In genomic region chr13:65926750-65927171, GRCh38 we compare ENCODE assay signal across 9 cellular contexts.
DNase-seq lines count a peak whose midpoint lies in the region; ATAC-seq and TF ChIP-seq lines count a peak whose summit lies in the region.
"Had no signal": no experiment of that assay in that cellular context is flagged by ENCODE, and none has a peak within 500 bp of the region (broad histone marks: within the 10 kb centered on the region; RNA-seq: fewer than 3 reads in every experiment).

No MANE protein-coding gene starts in this region.

- no peak for DNase-seq in stimulated activated naive CD8-positive, alpha-beta T cell treated with anti-CD3 and anti-CD28 coated beads, Interleukin-15, amount 100 ng/mL, for 72 hours
- DNase-seq in stimulated activated naive CD8-positive, alpha-beta T cell treated with anti-CD3 and anti-CD28 coated beads, Interleukin-15, Interleukin-2, amounts not matched to agents 100 U/mL and 50 U/mL, for 24 hours: no peak
- DNase-seq in OCI-M1 (lab: John Stamatoyannopoulos, UW) (peak; percentile 39), right atrium auricular region (ENCODE audit: low spot score) (no peak), aorta (peak; percentile 44 to 66), DMS79 treated with DMSO at 0.1 percent for 48 hours (lab: John Stamatoyannopoulos, UW) (no peak)
- no peak for DNase-seq in activated CD4-positive, alpha-beta T cell treated with anti-CD3 and anti-CD28 coated beads, Interleukin-2, amount 50 U/mL, for 4 hours
- DNase-seq in activated CD8-positive, alpha-beta memory T cell treated with anti-CD3 and anti-CD28 coated beads, Interleukin-2, amount 50 U/mL, for 48 hours: no peak

- no peaks in the 10 kb centered on the region for H3K27me3 Mint-ChIP-seq in stimulated activated naive CD8-positive, alpha-beta T cell treated with anti-CD3 and anti-CD28 coated beads, Interleukin-15, amount 100 ng/mL, for 72 hours

- no peaks in the 10 kb centered on the region for H3K36me3 ChIP-seq in right atrium auricular region
- H3K36me3 ChIP-seq in aorta (ENCODE audit: control insufficient read depth in 1 of 2, insufficient read depth in 2 of 2, low read length in 1 of 2): no peaks in the 10 kb centered on the region
- H3K36me3 ChIP-seq: SJSA1 had no signal

- H3K27ac Mint-ChIP-seq in stimulated activated naive CD8-positive, alpha-beta T cell treated with anti-CD3 and anti-CD28 coated beads, Interleukin-15, amount 100 ng/mL, for 72 hours: no peak overlapping the region

- peaks cover 0 to 6% of the 10 kb centered on the region in 2 donors for H3K9me3 Mint-ChIP-seq in stimulated activated naive CD8-positive, alpha-beta T cell treated with anti-CD3 and anti-CD28 coated beads, Interleukin-15, amount 100 ng/mL, for 72 hours

- H3K27ac ChIP-seq in right atrium auricular region: no peak overlapping the region
- no peak overlapping the region for H3K27ac ChIP-seq in aorta (ENCODE audit: low read depth in 1 of 2, low read length in 2 of 2)
- H3K27ac ChIP-seq: SJSA1 had no signal

- H3K4me1 ChIP-seq in right atrium auricular region: no peaks in the 10 kb centered on the region
- no peaks in the 10 kb centered on the region for H3K4me1 ChIP-seq in aorta (ENCODE audit: control insufficient read depth in 1 of 2, insufficient read depth in 2 of 2, low read length in 2 of 2)
- H3K4me1 ChIP-seq: SJSA1 had no signal

- H3K9me3 ChIP-seq in right atrium auricular region: no peaks in the 10 kb centered on the region
- no peaks in the 10 kb centered on the region for H3K9me3 ChIP-seq in aorta (ENCODE audit: control insufficient read depth, low read length)
- H3K9me3 ChIP-seq: SJSA1 had no signal

- H3K27me3 ChIP-seq in right atrium auricular region: no peaks in the 10 kb centered on the region
- no peaks in the 10 kb centered on the region for H3K27me3 ChIP-seq in aorta (ENCODE audit: control insufficient read depth in 1 of 2, insufficient read depth in 2 of 2, low read length in 1 of 2)
- H3K27me3 ChIP-seq: SJSA1 had no signal

- no peaks in the 10 kb centered on the region for H3K4me1 Mint-ChIP-seq in stimulated activated naive CD8-positive, alpha-beta T cell treated with anti-CD3 and anti-CD28 coated beads, Interleukin-15, amount 100 ng/mL, for 72 hours

- peak; percentile 40 for ATAC-seq in stimulated activated naive CD8-positive, alpha-beta T cell treated with anti-CD3 and anti-CD28 coated beads, Interleukin-15, amount 100 ng/mL, for 72 hours
- no peak for ATAC-seq in stimulated activated naive CD8-positive, alpha-beta T cell treated with anti-CD3 and anti-CD28 coated beads, Interleukin-15, Interleukin-2, amounts not matched to agents 100 U/mL and 50 U/mL, for 24 hours
- no peak for ATAC-seq in aorta (ENCODE audit: low FRiP score)

- TF ChIP-seq CTCF in right atrium auricular region (IDR thresholded peaks at IDR 0.05): peak; percentile 29 to 66

- 17 to 20% methylated on average over 7 of the region's 7 CpGs for WGBS in aorta, 2 donors

- no peak overlapping the region for H3K4me3 ChIP-seq in right atrium auricular region
- no peak overlapping the region for H3K4me3 ChIP-seq in aorta (ENCODE audit: low read length in 2 of 2)
- H3K4me3 ChIP-seq: SJSA1 had no signal

- no peak overlapping the region for H3K4me3 Mint-ChIP-seq in stimulated activated naive CD8-positive, alpha-beta T cell treated with anti-CD3 and anti-CD28 coated beads, Interleukin-15, amount 100 ng/mL, for 72 hours

- intact Hi-C loops in aorta (cut with DNase I): no loop called here

Comparison
In these comparisons a context has a peak if more than half of its experiments do, and no peak if none do; other contexts are left out.
1. DNase-seq: peak in OCI-M1 (single experiment) and aorta (2 of 2); none in stimulated activated naive CD8-positive, alpha-beta T cell treated with anti-CD3 and anti-CD28 coated beads, Interleukin-15, amount 100 ng/mL, for 72 hours (0 of 2), stimulated activated naive CD8-positive, alpha-beta T cell treated with anti-CD3 and anti-CD28 coated beads, Interleukin-15, Interleukin-2, amounts not matched to agents 100 U/mL and 50 U/mL, for 24 hours (single experiment), right atrium auricular region (single experiment), DMS79 treated with DMSO at 0.1 percent for 48 hours (single experiment), activated CD4-positive, alpha-beta T cell treated with anti-CD3 and anti-CD28 coated beads, Interleukin-2, amount 50 U/mL, for 4 hours (0 of 2) and activated CD8-positive, alpha-beta memory T cell treated with anti-CD3 and anti-CD28 coated beads, Interleukin-2, amount 50 U/mL, for 48 hours (single experiment).